Comparison of ENCODE assay signal across 21 cellular contexts in the genomic region with DNA sequence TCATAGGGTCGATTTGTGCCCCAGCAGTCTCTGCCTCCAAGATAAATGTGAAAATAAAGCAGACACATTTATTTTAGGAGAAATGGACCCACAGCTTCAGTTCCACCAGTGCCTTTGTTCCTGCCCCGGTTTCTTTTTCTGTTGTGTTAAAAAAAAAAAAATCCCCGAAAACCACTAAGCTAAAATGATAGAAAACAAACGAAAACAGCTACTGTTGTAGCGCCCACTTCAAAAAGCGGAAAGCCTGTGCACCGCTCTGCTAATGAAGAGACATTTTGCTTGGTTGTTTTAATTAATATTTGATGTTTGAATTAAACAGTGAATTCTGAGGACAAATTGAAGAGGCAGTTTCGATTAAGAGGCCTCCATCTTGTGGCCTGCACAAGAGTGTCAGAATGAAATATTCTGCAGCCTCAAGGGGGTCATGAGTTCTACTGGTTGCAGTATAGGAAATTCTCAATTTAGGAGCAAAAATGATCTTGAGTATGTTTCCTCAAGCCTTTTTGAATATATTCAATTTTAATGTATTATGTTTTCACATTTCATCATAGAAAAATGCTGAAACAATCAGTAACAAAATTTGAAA.
DNase-seq lines count a peak whose midpoint lies in the region; ATAC-seq and TF ChIP-seq lines count a peak whose summit lies in the region.
"Had no signal": no experiment of that assay in that cellular context is flagged by ENCODE, and none has a peak within 500 bp of the region (broad histone marks: within the 10 kb centered on the region; RNA-seq: fewer than 3 reads in every experiment).

No MANE protein-coding gene starts in this region.

- DNase-seq in activated T-cell treated with anti-CD3 and anti-CD28 coated beads, Interleukin-2, amount 50 U/mL, for 24 hours, result no peak
- DNase-seq in activated T-cell treated with anti-CD3 and anti-CD28 coated beads for 4 hours (no peak), neural progenitor cell (ENCODE audit: low spot score) (no peak), nephron progenitor cell (no peak), A172 (ENCODE audit: low spot score) (no peak)
- DNase-seq in activated naive CD4-positive, alpha-beta T cell treated with anti-CD3 and anti-CD28 coated beads, Interleukin-2, amount 50 U/mL, for 72 hours (ENCODE audit: low spot score in 2 of 2), result no peak
- DNase-seq: ACHN; erythroblast; IMR-90; mesenchymal stem cell; NCI-H1694 treated with DMSO at 0.1 percent for 48 hours; OCI-M1; SHP77; stimulated activated CD4-positive, alpha-beta T cell treated with anti-CD3 and anti-CD28 coated beads, Interleukin-2, amount 100 ng/mL, for 24 hours; uterus had no signal

- H3K27me3 ChIP-seq in OCI-LY1 (ENCODE audit: insufficient read depth, low read length) (no peaks in the 10 kb centered on the region), neural progenitor cell (no peaks in the 10 kb centered on the region)
- H3K27me3 ChIP-seq: uterus had no signal

- H3K9me2 ChIP-seq in OCI-LY1 (ENCODE audit: low read depth, low read length), result no peaks in the 10 kb centered on the region

- H3K27ac ChIP-seq in OCI-LY1 (ENCODE audit: low read depth, low read length, poor library complexity, severe bottlenecking) (peak overlapping the region; percentile 98), neural progenitor cell (no peak overlapping the region)
- H3K27ac ChIP-seq: C4-2B, prostate gland, uterus had no signal

- H3K9ac ChIP-seq in OCI-LY1 (ENCODE audit: low read length) (peak overlapping the region; percentile 88), neural progenitor cell (no peak overlapping the region)

- peaks cover 6% of the 10 kb centered on the region for H3F3A ChIP-seq in OCI-LY1 (ENCODE audit: insufficient read depth, low read length)
- peaks cover 12% of the 10 kb centered on the region for H3F3A ChIP-seq in neural progenitor cell (ENCODE audit: low read depth)

- peaks cover 65% of the 10 kb centered on the region for H3K36me3 ChIP-seq in OCI-LY1 (ENCODE audit: insufficient read depth, low read length)
- H3K36me3 ChIP-seq in neural progenitor cell, result no peaks in the 10 kb centered on the region
- H3K36me3 ChIP-seq: prostate gland, uterus had no signal

- H3K4me3 ChIP-seq in OCI-LY1 (ENCODE audit: low read depth, low read length, poor library complexity, severe bottlenecking) (peak overlapping the region; percentile 79), neural progenitor cell (no peak overlapping the region)
- H3K4me3 ChIP-seq: prostate gland, uterus had no signal

- peak overlapping the region; percentile 88 for H3K27ac Mint-ChIP-seq in activated T-cell treated with anti-CD3 and anti-CD28 coated beads, Interleukin-2, amount 50 U/mL, for 24 hours
- H3K27ac Mint-ChIP-seq in activated naive CD4-positive, alpha-beta T cell treated with anti-CD3 and anti-CD28 coated beads, Interleukin-2, amount 50 U/mL, for 72 hours, result peak overlapping the region; percentile 90 to 93
- H3K27ac Mint-ChIP-seq in neural progenitor cell, result no peak overlapping the region
- no peak overlapping the region for H3K27ac Mint-ChIP-seq in nephron progenitor cell

- H3K4me3 Mint-ChIP-seq in activated T-cell treated with anti-CD3 and anti-CD28 coated beads, Interleukin-2, amount 50 U/mL, for 24 hours, result peak overlapping the region; percentile 61
- H3K4me3 Mint-ChIP-seq in neural progenitor cell, result no peak overlapping the region
- H3K4me3 Mint-ChIP-seq in nephron progenitor cell, result no peak overlapping the region
- H3K4me3 Mint-ChIP-seq: WTC11 had no signal

- H3K79me2 ChIP-seq in OCI-LY1 (ENCODE audit: insufficient read depth, low read length) (peaks cover 56% of the 10 kb centered on the region), neural progenitor cell (ENCODE audit: low read depth) (no peaks in the 10 kb centered on the region)

- H3K9me3 Mint-ChIP-seq in activated T-cell treated with anti-CD3 and anti-CD28 coated beads, Interleukin-2, amount 50 U/mL, for 24 hours, result no peaks in the 10 kb centered on the region
- no peaks in the 10 kb centered on the region for H3K9me3 Mint-ChIP-seq in activated naive CD4-positive, alpha-beta T cell treated with anti-CD3 and anti-CD28 coated beads, Interleukin-2, amount 50 U/mL, for 72 hours
- H3K9me3 Mint-ChIP-seq in neural progenitor cell, result no peaks in the 10 kb centered on the region
- H3K9me3 Mint-ChIP-seq in nephron progenitor cell, result no peaks in the 10 kb centered on the region
- H3K9me3 Mint-ChIP-seq: WTC11 had no signal

- no peaks in the 10 kb centered on the region for H4K20me1 ChIP-seq in OCI-LY1 (ENCODE audit: insufficient read depth, low read length)
- no peaks in the 10 kb centered on the region for H4K20me1 ChIP-seq in neural progenitor cell (ENCODE audit: low read depth)

- H3K9me3 ChIP-seq in OCI-LY1 (ENCODE audit: low read length) (no peaks in the 10 kb centered on the region), neural progenitor cell (ENCODE audit: low read depth) (no peaks in the 10 kb centered on the region)
- H3K9me3 ChIP-seq: prostate gland, uterus had no signal

- ATAC-seq in activated naive CD4-positive, alpha-beta T cell treated with anti-CD3 and anti-CD28 coated beads, Interleukin-2, amount 50 U/mL, for 72 hours, result peak; percentile 47 to 61
- ATAC-seq in GM19328 (IDR thresholded peaks at IDR 0.05; ENCODE audit: unreplicated experiment), result no peak
- ATAC-seq: HCT116 had no signal

- H3K4me2 ChIP-seq in OCI-LY1 (ENCODE audit: low read length) (peak overlapping the region; percentile 74), neural progenitor cell (peak overlapping the region; percentile 37)

- H3K4me1 ChIP-seq in OCI-LY1 (ENCODE audit: insufficient read depth, low read length, severe bottlenecking) (peaks cover 86% of the 10 kb centered on the region), neural progenitor cell (peaks cover 36% of the 10 kb centered on the region)
- H3K4me1 ChIP-seq: prostate gland, uterus had no signal

- peaks cover 35% of the 10 kb centered on the region for H3K4me1 Mint-ChIP-seq in activated T-cell treated with anti-CD3 and anti-CD28 coated beads, Interleukin-2, amount 50 U/mL, for 24 hours (ENCODE audit: low read depth)
- H3K4me1 Mint-ChIP-seq in neural progenitor cell, result peaks cover 50% of the 10 kb centered on the region
- H3K4me1 Mint-ChIP-seq in nephron progenitor cell, result peaks cover 67% of the 10 kb centered on the region

- no peaks in the 10 kb centered on the region for H3K27me3 Mint-ChIP-seq in activated T-cell treated with anti-CD3 and anti-CD28 coated beads, Interleukin-2, amount 50 U/mL, for 24 hours
- H3K27me3 Mint-ChIP-seq in neural progenitor cell (ENCODE audit: insufficient read depth, low read depth) (peaks cover 4% of the 10 kb centered on the region), nephron progenitor cell (ENCODE audit: low read depth, poor library complexity) (peaks cover 8% of the 10 kb centered on the region)

- H3K36me3 Mint-ChIP-seq in activated T-cell treated with anti-CD3 and anti-CD28 coated beads, Interleukin-2, amount 50 U/mL, for 24 hours (ENCODE audit: low read depth), result peaks cover 53% of the 10 kb centered on the region
- peaks cover 14 to 22% of the 10 kb centered on the region in 2 donors for H3K36me3 Mint-ChIP-seq in activated naive CD4-positive, alpha-beta T cell treated with anti-CD3 and anti-CD28 coated beads, Interleukin-2, amount 50 U/mL, for 72 hours
- H3K36me3 Mint-ChIP-seq in neural progenitor cell, result peaks cover 3% of the 10 kb centered on the region
- peaks cover 13% of the 10 kb centered on the region for H3K36me3 Mint-ChIP-seq in nephron progenitor cell (ENCODE audit: low read depth)

- H2AFZ ChIP-seq in OCI-LY1 (ENCODE audit: low read length) (no peak overlapping the region), neural progenitor cell (replicated peaks) (no peak overlapping the region)

- TF ChIP-seq CTCF in OCI-LY1 (IDR thresholded peaks at IDR 0.05; ENCODE audit: low read length), result 0 out of 2 replicates have a peak, but pooled peaks have one; percentile 26
- TF ChIP-seq CTCF in neural progenitor cell (IDR thresholded peaks at IDR 0.05), result no peak
- no peak for TF ChIP-seq CTCF in nephron progenitor cell (IDR thresholded peaks at IDR 0.05)

Comparison
In these comparisons a context has a peak if more than half of its experiments do, and no peak if none do; other contexts are left out.
1. H3K27ac Mint-ChIP-seq: peak in activated T-cell treated with anti-CD3 and anti-CD28 coated beads, Interleukin-2, amount 50 U/mL, for 24 hours (single experiment) and activated naive CD4-positive, alpha-beta T cell treated with anti-CD3 and anti-CD28 coated beads, Interleukin-2, amount 50 U/mL, for 72 hours (2 of 2); none in neural progenitor cell (single experiment) and nephron progenitor cell (single experiment).